Comparison of ENCODE assay signal across 26 cellular contexts in the genomic region with DNA sequence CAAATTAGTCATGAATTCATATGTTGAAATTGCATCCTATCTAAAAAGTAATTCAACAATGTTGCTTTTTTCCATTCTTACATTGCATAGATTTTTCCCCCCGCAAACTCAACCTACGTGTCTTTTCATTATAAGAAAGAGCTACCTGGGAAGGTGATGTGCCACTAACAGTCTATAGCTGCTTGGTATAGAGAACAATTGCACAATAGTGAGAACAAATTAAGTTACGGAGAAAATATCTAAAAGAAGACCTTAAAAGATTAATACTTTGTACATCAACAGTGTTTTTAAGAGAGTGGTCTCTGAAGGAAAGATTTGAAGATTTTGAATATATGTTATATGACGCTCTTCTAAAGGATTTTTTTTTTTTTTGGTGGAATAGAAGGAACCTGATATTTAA.
"Had no signal": no experiment of that assay in that cellular context is flagged by ENCODE, and none has a peak within 500 bp of the region (broad histone marks: within the 10 kb centered on the region; RNA-seq: fewer than 3 reads in every experiment).

No MANE protein-coding gene starts in this region.

- H3K27ac Mint-ChIP-seq: stimulated activated naive CD8-positive, alpha-beta T cell treated with anti-CD3 and anti-CD28 coated beads, Interleukin-15, amount 100 ng/mL, for 72 hours had no signal

- H3K27me3 Mint-ChIP-seq: naive thymus-derived CD4-positive, alpha-beta T cell; stimulated activated memory B cell treated with anti-CD40 and anti-IgM and Interleukin-4, amounts not matched to agents 10 μg/mL and 1 μg/mL and 100 μg/mL, for 72 hours; stimulated activated naive CD8-positive, alpha-beta T cell treated with anti-CD3 and anti-CD28 coated beads, Interleukin-15, amount 100 ng/mL, for 72 hours; type B pancreatic cell had no signal

- H3K27ac ChIP-seq: left ventricle myocardium inferior, pancreas, prostate gland, sigmoid colon, tibial nerve, uterus had no signal

- H3K4me3 ChIP-seq: left ventricle myocardium inferior, lung, mucosa of descending colon, pancreas, prostate gland, sigmoid colon, smooth muscle cell, tibial nerve, uterus had no signal

- H3K36me3 ChIP-seq: left ventricle myocardium inferior, prostate gland, uterus had no signal

- ATAC-seq: stimulated activated memory B cell treated with anti-CD40 and anti-IgM and Interleukin-4, amounts not matched to agents 10 μg/mL and 1 μg/mL and 100 μg/mL, for 72 hours; stimulated activated naive CD8-positive, alpha-beta T cell treated with anti-CD3 and anti-CD28 coated beads, Interleukin-15, amount 100 ng/mL, for 72 hours had no signal

- H3K4me3 Mint-ChIP-seq: naive thymus-derived CD4-positive, alpha-beta T cell; nephron; neural crest cell; stimulated activated memory B cell treated with anti-CD40 and anti-IgM and Interleukin-4, amounts not matched to agents 10 μg/mL and 1 μg/mL and 100 μg/mL, for 72 hours; stimulated activated naive CD8-positive, alpha-beta T cell treated with anti-CD3 and anti-CD28 coated beads, Interleukin-15, amount 100 ng/mL, for 72 hours; type B pancreatic cell had no signal

- H3K9me3 Mint-ChIP-seq: naive thymus-derived CD4-positive, alpha-beta T cell; nephron; stimulated activated memory B cell treated with anti-CD40 and anti-IgM and Interleukin-4, amounts not matched to agents 10 μg/mL and 1 μg/mL and 100 μg/mL, for 72 hours; stimulated activated naive CD8-positive, alpha-beta T cell treated with anti-CD3 and anti-CD28 coated beads, Interleukin-15, amount 100 ng/mL, for 72 hours; type B pancreatic cell had no signal

- DNase-seq: islet precursor cell; left ventricle myocardium inferior; mucosa of descending colon; nucleus accumbens; pancreas; posterior cingulate gyrus; retina; right cardiac atrium; sigmoid colon; stimulated activated CD4-positive, alpha-beta T cell treated with anti-CD3 and anti-CD28 coated beads, Interleukin-1b, Interleukin-23, amount 100 ng/mL, for 48 hours; stimulated activated CD4-positive, alpha-beta T cell treated with anti-CD3 and anti-CD28 coated beads, Interleukin-2, amount 100 ng/mL, for 48 hours; stimulated activated CD4-positive, alpha-beta T cell treated with anti-CD3 and anti-CD28 coated beads, Interleukin-4, amount 100 ng/mL, for 4 hours; stimulated activated CD8-positive, alpha-beta memory T cell treated with anti-CD3 and anti-CD28 coated beads, Interleukin-4, amount 100 ng/mL, for 48 hours; stimulated activated naive CD4-positive, alpha-beta T cell treated with Interleukin-2 at 50 U/mL for 16 hours; stimulated activated naive CD8-positive, alpha-beta T cell treated with anti-CD3 and anti-CD28 coated beads, Interleukin-15, amount 100 ng/mL, for 72 hours; substantia nigra; uterus had no signal

- H3K9me3 ChIP-seq: left ventricle myocardium inferior, mucosa of descending colon, pancreas, prostate gland, sigmoid colon, tibial nerve, uterus had no signal

- H3K4me1 ChIP-seq: uterus had no signal

- H3K27me3 ChIP-seq: pancreas, sigmoid colon, tibial nerve, uterus had no signal

- H3K4me2 ChIP-seq: smooth muscle cell had no signal
